In genomic region chr15:77493324-77493907, GRCh38 we compare ENCODE assay signal across 11 cellular contexts.
DNase-seq lines count a peak whose midpoint lies in the region; ATAC-seq and TF ChIP-seq lines count a peak whose summit lies in the region.
"Had no signal": no experiment of that assay in that cellular context is flagged by ENCODE, and none has a peak within 500 bp of the region (broad histone marks: within the 10 kb centered on the region; RNA-seq: fewer than 3 reads in every experiment).

No MANE protein-coding gene starts in this region.

- H3K9me3 Mint-ChIP-seq in CD8-positive, alpha-beta T cell: no peaks in the 10 kb centered on the region
- no peaks in the 10 kb centered on the region for H3K9me3 Mint-ChIP-seq in T-cell

- no peak overlapping the region for H3K4me3 Mint-ChIP-seq in CD8-positive, alpha-beta T cell
- no peak overlapping the region for H3K4me3 Mint-ChIP-seq in T-cell

- H3K27ac ChIP-seq in CD8-positive, alpha-beta T cell (ENCODE audit: low read depth, low read length): no peak overlapping the region

- ATAC-seq in CD8-positive, alpha-beta T cell: peak; percentile 20
- peak; percentile 61 for ATAC-seq in GM21786 (IDR thresholded peaks at IDR 0.05; ENCODE audit: unreplicated experiment)
- ATAC-seq in T-cell (replicated peaks in 1 of 4): peak in 3 of 4 experiments; percentile 31 to 47 (median 43)
- no peak for ATAC-seq in GM18520 (IDR thresholded peaks at IDR 0.05; ENCODE audit: unreplicated experiment)
- no peak for ATAC-seq in HG03039 (IDR thresholded peaks at IDR 0.05; ENCODE audit: unreplicated experiment)

- H3K9me3 ChIP-seq in CD8-positive, alpha-beta T cell (ENCODE audit: low read length): no peaks in the 10 kb centered on the region

- H3K27me3 Mint-ChIP-seq in CD8-positive, alpha-beta T cell (ENCODE audit: low read depth): no peaks in the 10 kb centered on the region
- no peaks in the 10 kb centered on the region for H3K27me3 Mint-ChIP-seq in T-cell

- intact Hi-C loops in CD8-positive, alpha-beta T cell (cut with DNase I, micrococcal nuclease): no loop called here

- peaks cover 17% of the 10 kb centered on the region for H3K4me1 Mint-ChIP-seq in CD8-positive, alpha-beta T cell (ENCODE audit: low read depth)
- H3K4me1 Mint-ChIP-seq in T-cell: peaks cover 15 to 31% (median 18%) of the 10 kb centered on the region in 3 donors

- H3K36me3 ChIP-seq in CD8-positive, alpha-beta T cell (ENCODE audit: insufficient read depth, low read length): no peaks in the 10 kb centered on the region

- peaks cover 9% of the 10 kb centered on the region for H3K4me1 ChIP-seq in CD8-positive, alpha-beta T cell (ENCODE audit: insufficient read depth, low read length)

- no peak overlapping the region for H3K4me3 ChIP-seq in CD8-positive, alpha-beta T cell (ENCODE audit: low read depth, low read length)
- H3K4me3 ChIP-seq: lung had no signal

- H3K27ac Mint-ChIP-seq in CD8-positive, alpha-beta T cell: peak overlapping the region; percentile 62
- peak overlapping the region; percentile 17 to 36 for H3K27ac Mint-ChIP-seq in T-cell

- DNase-seq in CD8-positive, alpha-beta T cell: no peak
- DNase-seq in T-cell (no peak), glomerular visceral epithelial cell (ENCODE audit: extremely low spot score) (peak; percentile 44), NCI-H748 (lab: John Stamatoyannopoulos, UW; ENCODE audit: unreplicated experiment) (no peak), midbrain (lab: John Stamatoyannopoulos, UW) (no peak)
- DNase-seq: NCI-H1694 treated with DMSO at 0.1 percent for 48 hours; stimulated activated CD4-positive, alpha-beta T cell treated with anti-CD3 and anti-CD28 coated beads, Interleukin-4, amount 100 ng/mL, for 24 hours had no signal

- no peak for TF ChIP-seq CTCF in CD8-positive, alpha-beta T cell (IDR thresholded peaks at IDR 0.05)

- peaks cover 13% of the 10 kb centered on the region for H3K36me3 Mint-ChIP-seq in CD8-positive, alpha-beta T cell
- H3K36me3 Mint-ChIP-seq in T-cell: peaks cover 11% of the 10 kb centered on the region

- H3K27me3 ChIP-seq in CD8-positive, alpha-beta T cell (ENCODE audit: insufficient read depth, low read length): no peaks in the 10 kb centered on the region

- POLR2A ChIA-PET in CD8-positive, alpha-beta T cell (lab: Charles Lee): no interaction called here
- POLR2A ChIA-PET in T-cell (lab: Charles Lee): no interaction called here

- CTCF ChIA-PET in CD8-positive, alpha-beta T cell (lab: Charles Lee): interaction anchor here (0.6 to 3.6 kb wide), 4 partner anchors 14 to 597 kb away, joined by 4 to 18 read pairs (median 4); no protein-coding TSS in a partner anchor
- CTCF ChIA-PET in T-cell (lab: Charles Lee): interaction anchor here (0.6 to 1.2 kb wide), 2 partner anchors 12 to 187 kb away, joined by 3 read pairs; no protein-coding TSS in a partner anchor

Comparison
In these comparisons a context has a peak if more than half of its experiments do, and no peak if none do; other contexts are left out.
1. ATAC-seq: peak in CD8-positive, alpha-beta T cell (single experiment), GM21786 (single experiment) and T-cell (3 of 4); none in GM18520 (single experiment) and HG03039 (single experiment).